Comparison of ENCODE assay signal across 30 cellular contexts in the genomic region with DNA sequence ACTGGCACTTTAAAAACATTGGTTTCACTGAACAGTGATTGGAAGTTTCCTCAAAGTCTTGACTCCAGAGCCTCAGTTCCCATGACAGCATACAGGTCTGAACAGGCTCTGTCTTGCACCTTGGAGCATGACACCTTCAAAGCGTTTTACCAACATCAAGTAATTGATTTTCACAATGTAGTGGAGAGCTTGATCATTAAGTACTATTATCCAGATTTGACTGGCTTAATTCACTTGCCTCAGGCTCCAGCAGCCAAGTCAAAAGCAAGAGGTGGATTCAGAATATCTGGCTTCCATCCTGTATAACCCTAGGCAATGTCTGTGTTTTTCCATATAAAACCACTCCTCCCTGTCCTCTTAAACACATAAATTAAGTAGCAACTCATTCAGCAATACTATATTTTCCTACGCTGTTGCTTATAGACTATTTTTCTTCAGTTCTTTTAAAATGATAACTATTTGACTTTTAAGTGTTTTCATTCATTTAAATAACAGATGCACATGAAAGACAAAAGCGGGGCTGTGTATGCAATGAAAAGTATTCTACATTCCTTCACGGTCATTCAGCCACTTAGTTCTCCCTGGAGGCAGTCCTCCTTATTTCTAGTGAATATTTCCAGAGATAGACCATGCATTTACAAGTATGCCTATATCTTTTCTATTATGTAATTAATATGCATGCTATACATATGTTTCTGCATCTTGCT.
DNase-seq lines count a peak whose midpoint lies in the region; ATAC-seq and TF ChIP-seq lines count a peak whose summit lies in the region.
"Had no signal": no experiment of that assay in that cellular context is flagged by ENCODE, and none has a peak within 500 bp of the region (broad histone marks: within the 10 kb centered on the region; RNA-seq: fewer than 3 reads in every experiment).

No MANE protein-coding gene starts in this region.

- DNase-seq in HPDE6-E6E7 (ENCODE audit: extremely low spot score): peak; percentile 59
- DNase-seq in RWPE2 (ENCODE audit: low spot score): no peak
- DNase-seq in epithelial cell of prostate (ENCODE audit: low read depth, low spot score): peak; percentile 78
- DNase-seq in progenitor cell of endocrine pancreas (ENCODE audit: low spot score, unreplicated experiment): no peak
- no peak for DNase-seq in mesenchymal stem cell
- no peak for DNase-seq in stimulated activated CD8-positive, alpha-beta memory T cell treated with anti-CD3 and anti-CD28 coated beads, Interleukin-4, amount 100 ng/mL, for 48 hours
- DNase-seq in NCI-H446 (lab: John Stamatoyannopoulos, UW): no peak
- DNase-seq: activated CD4-positive, alpha-beta T cell treated with anti-CD3 and anti-CD28 coated beads, Interleukin-2, amount 10 ng/mL, durations not matched to agents 7 days and 5 days; activated effector memory CD4-positive, alpha-beta T cell treated with Interleukin-2 at 50 U/mL for 16 hours; central memory CD4-positive, alpha-beta T cell; DMS53; endodermal cell; esophagus squamous epithelium; GDM1; heart right ventricle; NCI-H187; NCI-H524 treated with DMSO at 0.1 percent for 48 hours; PC-3; retina; SHP77; stimulated activated naive CD4-positive, alpha-beta T cell; SW 1271; T1000; upper lobe of right lung had no signal

- no peak overlapping the region for H2BK15ac ChIP-seq in mesenchymal stem cell (ENCODE audit: low read depth, poor library complexity, severe bottlenecking)

- H3K27me3 ChIP-seq in RWPE2 (ENCODE audit: insufficient read depth, poor library complexity, severe bottlenecking): no peaks in the 10 kb centered on the region
- H3K27me3 ChIP-seq in mesenchymal stem cell (ENCODE audit: control insufficient read depth in 1 of 2, insufficient read depth in 1 of 2, low read length in 2 of 2): no peaks in the 10 kb centered on the region
- H3K27me3 ChIP-seq: BLaER1 treated with 17β-estradiol and CSF1 and Interleukin-3, amounts not matched to agents 10 nM and 100 nM; heart right ventricle; upper lobe of right lung had no signal

- no peak overlapping the region for H2AK5ac ChIP-seq in mesenchymal stem cell (ENCODE audit: low read length, severe bottlenecking)

- H3K4me2 ChIP-seq in mesenchymal stem cell (ENCODE audit: low read length, poor library complexity, severe bottlenecking): no peak overlapping the region
- H3K4me2 ChIP-seq: BLaER1 treated with 17β-estradiol and CSF1 and Interleukin-3, amounts not matched to agents 10 nM and 100 nM had no signal

- peaks cover 52% of the 10 kb centered on the region for H3K4me1 ChIP-seq in RWPE2 (ENCODE audit: insufficient read depth, poor library complexity, severe bottlenecking)
- H3K4me1 ChIP-seq in mesenchymal stem cell (ENCODE audit: control insufficient read depth, insufficient read depth, low read depth, low read length): peaks cover 1% of the 10 kb centered on the region
- H3K4me1 ChIP-seq: BLaER1 treated with 17β-estradiol and CSF1 and Interleukin-3, amounts not matched to agents 10 nM and 100 nM; heart right ventricle; upper lobe of right lung had no signal

- no peak overlapping the region for H3K9ac ChIP-seq in mesenchymal stem cell (ENCODE audit: low read length)
- H3K9ac ChIP-seq: BLaER1 treated with 17β-estradiol and CSF1 and Interleukin-3, amounts not matched to agents 10 nM and 100 nM had no signal

- no peak overlapping the region for H2AFZ ChIP-seq in mesenchymal stem cell (ENCODE audit: low read depth, low read length)

- peaks cover 3% of the 10 kb centered on the region for H3K9me3 Mint-ChIP-seq in progenitor cell of endocrine pancreas (ENCODE audit: low read depth)
- H3K9me3 Mint-ChIP-seq: activated CD4-positive, alpha-beta T cell treated with anti-CD3 and anti-CD28 coated beads, Interleukin-2, amount 10 ng/mL, durations not matched to agents 7 days and 5 days; dendritic cell treated with granulocyte-macrophage colony-stimulating factor and Interleukin-4, amounts not matched to agents 40 ng/mL and 50 ng/mL, for 4 days; endodermal cell; natural killer cell treated with Interleukin-12 subunit alpha and Interleukin-12 subunit beta and Interleukin-15 and Interleukin-18, amount 100 ng/mL, for 72 hours had no signal

- H3K4ac ChIP-seq in mesenchymal stem cell (ENCODE audit: low read depth in 1 of 2, low read length in 2 of 2): no peak overlapping the region

- no peak overlapping the region for H3K23ac ChIP-seq in mesenchymal stem cell (ENCODE audit: low read length in 2 of 2)

- no peak overlapping the region for H3K4me3 Mint-ChIP-seq in progenitor cell of endocrine pancreas (ENCODE audit: low read depth)
- H3K4me3 Mint-ChIP-seq: activated CD4-positive, alpha-beta T cell treated with anti-CD3 and anti-CD28 coated beads, Interleukin-2, amount 10 ng/mL, durations not matched to agents 7 days and 5 days; dendritic cell treated with granulocyte-macrophage colony-stimulating factor and Interleukin-4, amounts not matched to agents 40 ng/mL and 50 ng/mL, for 4 days; endodermal cell; IgD-negative memory B cell; natural killer cell treated with Interleukin-12 subunit alpha and Interleukin-12 subunit beta and Interleukin-15 and Interleukin-18, amount 100 ng/mL, for 72 hours had no signal

- H3K18ac ChIP-seq in mesenchymal stem cell (ENCODE audit: low read depth in 1 of 2, low read length in 2 of 2): no peak overlapping the region

- no peaks in the 10 kb centered on the region for H3K36me3 Mint-ChIP-seq in progenitor cell of endocrine pancreas (ENCODE audit: insufficient read depth)
- H3K36me3 Mint-ChIP-seq: natural killer cell treated with Interleukin-12 subunit alpha and Interleukin-12 subunit beta and Interleukin-15 and Interleukin-18, amount 100 ng/mL, for 72 hours had no signal

- no peak overlapping the region for H3K14ac ChIP-seq in mesenchymal stem cell (ENCODE audit: low read length in 2 of 2)

- H3K27ac Mint-ChIP-seq in progenitor cell of endocrine pancreas: peak overlapping the region; percentile 3
- H3K27ac Mint-ChIP-seq: activated CD4-positive, alpha-beta T cell treated with anti-CD3 and anti-CD28 coated beads, Interleukin-2, amount 10 ng/mL, durations not matched to agents 7 days and 5 days; dendritic cell treated with granulocyte-macrophage colony-stimulating factor and Interleukin-4, amounts not matched to agents 40 ng/mL and 50 ng/mL, for 4 days; endodermal cell; IgD-negative memory B cell; natural killer cell treated with Interleukin-12 subunit alpha and Interleukin-12 subunit beta and Interleukin-15 and Interleukin-18, amount 100 ng/mL, for 72 hours had no signal

- H3K9me3 ChIP-seq in RWPE2 (ENCODE audit: severe bottlenecking) (no peaks in the 10 kb centered on the region), mesenchymal stem cell (ENCODE audit: control insufficient read depth, low read length) (no peaks in the 10 kb centered on the region)
- H3K9me3 ChIP-seq: esophagus squamous epithelium, heart right ventricle, upper lobe of right lung had no signal

- peak overlapping the region; percentile 86 for H3K27ac ChIP-seq in RWPE2 (ENCODE audit: poor library complexity, severe bottlenecking)
- peak overlapping the region; percentile 80 for H3K27ac ChIP-seq in epithelial cell of prostate
- H3K27ac ChIP-seq in mesenchymal stem cell (ENCODE audit: low read length, poor library complexity, severe bottlenecking): no peak overlapping the region
- H3K27ac ChIP-seq: BLaER1 treated with 17β-estradiol and CSF1 and Interleukin-3, amounts not matched to agents 10 nM and 100 nM; heart right ventricle; upper lobe of right lung had no signal

- no peaks in the 10 kb centered on the region for H3K36me3 ChIP-seq in RWPE2 (ENCODE audit: low read depth)
- H3K36me3 ChIP-seq in mesenchymal stem cell (ENCODE audit: control insufficient read depth in 1 of 2, insufficient read depth in 2 of 2, low read depth in 1 of 2, low read length in 2 of 2): no peaks in the 10 kb centered on the region
- H3K36me3 ChIP-seq: BLaER1 treated with 17β-estradiol and CSF1 and Interleukin-3, amounts not matched to agents 10 nM and 100 nM; esophagus squamous epithelium; heart right ventricle; upper lobe of right lung had no signal

- H2BK120ac ChIP-seq in mesenchymal stem cell (ENCODE audit: low read depth, low read length): no peak overlapping the region

- H2BK5ac ChIP-seq in mesenchymal stem cell (ENCODE audit: low read depth, low read length, poor library complexity, severe bottlenecking): no peak overlapping the region

- H3K27me3 Mint-ChIP-seq in progenitor cell of endocrine pancreas: no peaks in the 10 kb centered on the region
- H3K27me3 Mint-ChIP-seq: dendritic cell treated with granulocyte-macrophage colony-stimulating factor and Interleukin-4, amounts not matched to agents 40 ng/mL and 50 ng/mL, for 4 days had no signal

- H3K79me1 ChIP-seq in mesenchymal stem cell (replicated peaks; ENCODE audit: low read length, poor library complexity, severe bottlenecking): no peaks in the 10 kb centered on the region

- peaks cover 5% of the 10 kb centered on the region for H3K4me1 Mint-ChIP-seq in progenitor cell of endocrine pancreas (ENCODE audit: low read depth)
- H3K4me1 Mint-ChIP-seq: activated CD4-positive, alpha-beta T cell treated with anti-CD3 and anti-CD28 coated beads, Interleukin-2, amount 10 ng/mL, durations not matched to agents 7 days and 5 days; IgD-negative memory B cell had no signal

- no peak overlapping the region for H4K8ac ChIP-seq in mesenchymal stem cell (ENCODE audit: low read length)

- peak; percentile 71 for ATAC-seq in RWPE2 (ENCODE audit: low read depth)
- no peak for ATAC-seq in HG03439 (IDR thresholded peaks at IDR 0.05; ENCODE audit: unreplicated experiment)
- ATAC-seq: heart right ventricle; natural killer cell treated with Interleukin-12 subunit alpha and Interleukin-12 subunit beta and Interleukin-15 and Interleukin-18, amount 100 ng/mL, for 72 hours; PC-3; upper lobe of right lung had no signal

- TF ChIP-seq CTCF in RWPE2 (IDR thresholded peaks at IDR 0.05; ENCODE audit: poor library complexity, severe bottlenecking) (no peak), progenitor cell of endocrine pancreas (IDR thresholded peaks at IDR 0.05; ENCODE audit: unreplicated experiment) (no peak)

- H2BK12ac ChIP-seq in mesenchymal stem cell (ENCODE audit: low read length in 2 of 2): no peak overlapping the region

- H3K4me3 ChIP-seq in RWPE2 (ENCODE audit: severe bottlenecking): no peak overlapping the region
- H3K4me3 ChIP-seq in mesenchymal stem cell (ENCODE audit: insufficient read depth in 1 of 2, low read depth in 1 of 2, low read length in 2 of 2): no peak overlapping the region
- H3K4me3 ChIP-seq: BLaER1 treated with 17β-estradiol and CSF1 and Interleukin-3, amounts not matched to agents 10 nM and 100 nM; esophagus squamous epithelium; heart right ventricle; lung; upper lobe of right lung had no signal

- 80% methylated on average over 1 of the region's 4 CpGs for WGBS in mesenchymal stem cell

- no peak overlapping the region for H4K91ac ChIP-seq in mesenchymal stem cell (ENCODE audit: low read length)

Comparison
In these comparisons a context has a peak if more than half of its experiments do, and no peak if none do; other contexts are left out.
1. DNase-seq: peak in HPDE6-E6E7 (single experiment) and epithelial cell of prostate (single experiment); none in RWPE2 (single experiment), progenitor cell of endocrine pancreas (single experiment), mesenchymal stem cell (single experiment), stimulated activated CD8-positive, alpha-beta memory T cell treated with anti-CD3 and anti-CD28 coated beads, Interleukin-4, amount 100 ng/mL, for 48 hours (single experiment) and NCI-H446 (0 of 2).